ENCODE assay signal across 1 cellular context in the genomic region with DNA sequence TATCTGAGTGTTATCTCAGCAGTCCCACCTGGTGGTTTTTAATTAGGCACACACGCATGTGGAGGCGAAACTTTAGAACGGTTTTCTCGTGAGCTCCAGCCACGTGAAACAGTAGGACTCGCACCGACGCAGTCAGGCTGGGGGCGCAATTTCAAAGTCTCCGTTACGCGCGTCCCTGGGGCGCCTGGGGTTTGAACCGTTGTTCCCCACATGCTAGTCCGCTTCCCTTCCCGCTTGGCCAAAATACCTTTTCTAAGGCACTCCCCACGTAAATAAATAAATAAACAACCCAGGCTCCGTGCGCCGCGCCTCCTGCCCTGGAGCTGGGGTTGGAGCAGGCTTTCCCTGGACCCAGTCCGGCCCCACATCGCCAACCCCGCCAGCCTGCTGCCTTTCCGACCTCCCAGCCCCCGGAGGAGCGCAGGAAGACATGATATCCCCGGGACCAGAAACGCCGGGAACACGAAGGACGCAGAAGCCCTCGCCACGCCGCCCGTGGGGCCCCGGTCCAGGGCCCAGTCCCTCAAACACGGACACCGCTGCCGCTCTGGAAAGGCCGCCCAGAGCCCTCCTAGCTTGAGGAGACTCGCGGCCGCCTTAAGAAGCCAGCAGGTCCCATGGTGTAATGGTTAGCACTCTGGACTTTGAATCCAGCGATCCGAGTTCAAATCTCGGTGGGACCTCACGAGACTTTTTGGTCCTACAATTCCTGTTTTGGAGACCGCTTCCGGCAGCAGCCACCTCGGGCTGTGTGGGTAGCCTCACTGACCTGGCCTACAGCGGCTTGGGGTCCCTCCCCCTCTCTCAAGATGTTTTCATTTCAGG.
TF ChIP-seq lines count a peak whose summit lies in the region.

No MANE protein-coding gene starts in this region.

TF ChIP-seq in endothelial cell of umbilical vein, 7 proteins besides CTCF, POLR2A, EP300 and RAD21:
- TF ChIP-seq EZH2 (IDR thresholded peaks at IDR 0.05; ENCODE audit: borderline replicate concordance, low read depth, low read length, severe bottlenecking) (no peak), JUN (IDR thresholded peaks at IDR 0.05; ENCODE audit: borderline replicate concordance, insufficient read depth, insufficient read length, low read depth) (no peak), POLR2AphosphoS5 (IDR thresholded peaks at IDR 0.05; ENCODE audit: insufficient read depth, low read depth, low read length) (peak; percentile 56), GATA2 (IDR thresholded peaks at IDR 0.05; ENCODE audit: insufficient read depth, insufficient read length, low read depth, low read length) (peak; percentile 38), FOS (IDR thresholded peaks at IDR 0.05; ENCODE audit: borderline replicate concordance, insufficient read depth, low read length) (no peak), MYC (IDR thresholded peaks at IDR 0.05; ENCODE audit: low read depth, low read length) (no peak)
- TF ChIP-seq, protein P1, sequence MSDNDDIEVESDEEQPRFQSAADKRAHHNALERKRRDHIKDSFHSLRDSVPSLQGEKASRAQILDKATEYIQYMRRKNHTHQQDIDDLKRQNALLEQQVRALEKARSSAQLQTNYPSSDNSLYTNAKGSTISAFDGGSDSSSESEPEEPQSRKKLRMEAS (IDR thresholded peaks at IDR 0.05; ENCODE audit: insufficient read depth, insufficient read length), result peak; percentile 72
